10 cellular contexts compared by ENCODE assay signal in genomic region chr7:116097365-116098009, GRCh38.
DNase-seq lines count a peak whose midpoint lies in the region; ATAC-seq, FAIRE-seq and TF ChIP-seq lines count a peak whose summit lies in the region.
"Had no signal": no experiment of that assay in that cellular context is flagged by ENCODE, and none has a peak within 500 bp of the region (broad histone marks: within the 10 kb centered on the region; RNA-seq: fewer than 3 reads in every experiment).

No MANE protein-coding gene starts in this region.

- H3K27me3 Mint-ChIP-seq in stimulated activated naive B cell treated with anti-CD40 and anti-IgM and Interleukin-4, amounts not matched to agents 10 μg/mL and 1 μg/mL and 100 μg/mL, for 72 hours, result peaks cover 3 to 10% of the 10 kb centered on the region in 2 donors

- no peak for TF ChIP-seq POLR2A in H54 (IDR thresholded peaks at IDR 0.05; ENCODE audit: low read depth, low read length)

- H3K4me3 ChIP-seq in foreskin fibroblast (ENCODE audit: low read depth in 1 of 2, low read length in 2 of 2), result no peak overlapping the region

- H3K36me3 Mint-ChIP-seq in stimulated activated naive B cell treated with anti-CD40 and anti-IgM and Interleukin-4, amounts not matched to agents 10 μg/mL and 1 μg/mL and 100 μg/mL, for 72 hours, result no peaks in the 10 kb centered on the region

- H3K27ac ChIP-seq in 22Rv1, result no peak overlapping the region

- H3K4me3 Mint-ChIP-seq in stimulated activated naive B cell treated with anti-CD40 and anti-IgM and Interleukin-4, amounts not matched to agents 10 μg/mL and 1 μg/mL and 100 μg/mL, for 72 hours, result no peak overlapping the region
- H3K4me3 Mint-ChIP-seq: CD4-positive, alpha-beta T cell had no signal

- H3K27ac Mint-ChIP-seq in stimulated activated naive B cell treated with anti-CD40 and anti-IgM and Interleukin-4, amounts not matched to agents 10 μg/mL and 1 μg/mL and 100 μg/mL, for 72 hours, result no peak overlapping the region
- H3K27ac Mint-ChIP-seq: CD4-positive, alpha-beta T cell had no signal

- TF ChIP-seq CTCF in 22Rv1 (IDR thresholded peaks at IDR 0.05) (peak; percentile 27; the same call in 1 of the 2 replicates), foreskin fibroblast (IDR thresholded peaks at IDR 0.05; ENCODE audit: low read depth, low read length) (no peak), D721Med (IDR thresholded peaks at IDR 0.05; ENCODE audit: insufficient read depth, missing control alignments) (no peak)

- FAIRE-seq in H54 (lab: Jason Lieb, UNC) (peak; percentile 97), D721Med (lab: Jason Lieb, UNC) (no peak)

- H3K9me3 Mint-ChIP-seq in stimulated activated naive B cell treated with anti-CD40 and anti-IgM and Interleukin-4, amounts not matched to agents 10 μg/mL and 1 μg/mL and 100 μg/mL, for 72 hours, result no peaks in the 10 kb centered on the region
- H3K9me3 Mint-ChIP-seq: CD4-positive, alpha-beta T cell had no signal

- ATAC-seq in GM19452 (IDR thresholded peaks at IDR 0.05; ENCODE audit: unreplicated experiment) (no peak), GM21576 (IDR thresholded peaks at IDR 0.05; ENCODE audit: unreplicated experiment) (no peak)
- ATAC-seq in stimulated activated naive B cell treated with anti-CD40 and anti-IgM and Interleukin-4, amounts not matched to agents 10 μg/mL and 1 μg/mL and 100 μg/mL, for 72 hours (replicated peaks), result no peak

- no peaks in the 10 kb centered on the region for H3K4me1 Mint-ChIP-seq in stimulated activated naive B cell treated with anti-CD40 and anti-IgM and Interleukin-4, amounts not matched to agents 10 μg/mL and 1 μg/mL and 100 μg/mL, for 72 hours

- DNase-seq in H54 (ENCODE audit: insufficient read length, low spot score) (peak; percentile 47), RKO (ENCODE audit: low spot score) (peak; percentile 95), foreskin fibroblast (peak; percentile 36 to 43), D721Med (ENCODE audit: insufficient read length, low spot score) (no peak)
- DNase-seq in stimulated activated naive B cell treated with anti-CD40 and anti-IgM and Interleukin-4, amounts not matched to agents 10 μg/mL and 1 μg/mL and 100 μg/mL, for 72 hours, result no peak
- DNase-seq: CD4-positive, alpha-beta T cell; hypothalamus had no signal

Comparison
In these comparisons a context has a peak if more than half of its experiments do, and no peak if none do; other contexts are left out.
1. DNase-seq: peak in H54 (single experiment), RKO (single experiment) and foreskin fibroblast (2 of 2); none in D721Med (single experiment) and stimulated activated naive B cell treated with anti-CD40 and anti-IgM and Interleukin-4, amounts not matched to agents 10 μg/mL and 1 μg/mL and 100 μg/mL, for 72 hours (single experiment).